In the genomic region with DNA sequence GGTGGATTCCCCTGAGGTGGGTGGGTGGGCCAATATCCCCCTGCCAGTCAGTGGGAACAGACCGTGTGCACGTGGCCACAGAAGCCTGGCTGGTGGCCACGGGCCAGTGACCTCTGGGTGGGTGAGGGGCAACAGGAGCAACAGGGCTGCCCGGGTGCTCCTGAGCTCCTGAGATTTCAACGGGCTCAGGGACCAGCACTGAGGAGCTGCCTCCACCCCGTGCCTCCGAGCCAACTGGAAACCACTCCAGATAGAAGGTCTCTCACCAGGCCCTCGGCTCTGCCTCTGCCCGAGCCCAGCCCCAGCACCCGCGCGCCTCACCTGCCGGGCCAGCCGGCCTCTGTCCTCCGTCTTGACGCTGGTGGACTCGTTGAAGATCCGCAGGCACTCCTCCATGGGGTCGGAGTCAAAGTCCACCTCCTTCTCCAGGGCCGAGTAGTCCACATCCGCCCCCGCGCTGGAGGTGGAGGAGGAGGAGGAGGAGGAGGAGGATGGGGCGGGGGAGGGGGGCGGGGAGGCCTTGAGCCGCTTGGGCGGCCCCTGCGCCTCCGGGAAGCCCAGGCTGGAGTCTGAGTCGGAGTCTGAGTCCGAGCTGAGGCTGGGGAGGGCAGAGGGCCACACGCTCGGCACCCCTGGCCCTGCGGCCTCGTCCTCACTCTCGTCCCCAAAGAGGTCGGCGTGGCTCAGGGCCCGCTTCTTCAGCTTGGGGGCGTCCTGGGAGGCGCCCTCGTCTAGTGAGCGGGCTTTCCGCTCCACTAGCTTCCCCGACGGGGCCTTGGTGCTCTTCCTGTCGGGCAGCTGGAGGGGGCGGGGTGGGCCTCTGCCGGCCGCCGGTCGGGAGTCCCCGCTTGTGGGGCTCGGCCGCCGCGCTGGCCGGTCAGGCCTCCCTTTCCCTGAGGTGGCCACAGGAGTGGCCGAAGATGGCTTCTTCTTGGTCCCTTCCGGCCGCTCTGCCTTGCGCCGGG, we compare ENCODE assay signal across 1 cellular context.
TF ChIP-seq lines count a peak whose summit lies in the region.

No MANE protein-coding gene starts in this region.

TF ChIP-seq in SK-N-SH, 30 proteins besides CTCF, POLR2A, EP300 and RAD21:
- no peak for TF ChIP-seq TCF12 (IDR thresholded peaks at IDR 0.05)
- TF ChIP-seq RFX5 (IDR thresholded peaks at IDR 0.05; ENCODE audit: low read length): no peak
- TF ChIP-seq ELF1 (IDR thresholded peaks at IDR 0.05): no peak
- TF ChIP-seq MXI1 (IDR thresholded peaks at IDR 0.05; ENCODE audit: low read depth, low read length): no peak
- TF ChIP-seq, protein P1, sequence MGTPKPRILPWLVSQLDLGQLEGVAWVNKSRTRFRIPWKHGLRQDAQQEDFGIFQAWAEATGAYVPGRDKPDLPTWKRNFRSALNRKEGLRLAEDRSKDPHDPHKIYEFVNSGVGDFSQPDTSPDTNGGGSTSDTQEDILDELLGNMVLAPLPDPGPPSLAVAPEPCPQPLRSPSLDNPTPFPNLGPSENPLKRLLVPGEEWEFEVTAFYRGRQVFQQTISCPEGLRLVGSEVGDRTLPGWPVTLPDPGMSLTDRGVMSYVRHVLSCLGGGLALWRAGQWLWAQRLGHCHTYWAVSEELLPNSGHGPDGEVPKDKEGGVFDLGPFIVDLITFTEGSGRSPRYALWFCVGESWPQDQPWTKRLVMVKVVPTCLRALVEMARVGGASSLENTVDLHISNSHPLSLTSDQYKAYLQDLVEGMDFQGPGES (IDR thresholded peaks at IDR 0.05; ENCODE audit: low read depth, low read length): no peak
- no peak for TF ChIP-seq RXRA (IDR thresholded peaks at IDR 0.05; ENCODE audit: borderline replicate concordance, low read depth)
